Comparison of ENCODE assay signal across 8 cellular contexts in the genomic region with DNA sequence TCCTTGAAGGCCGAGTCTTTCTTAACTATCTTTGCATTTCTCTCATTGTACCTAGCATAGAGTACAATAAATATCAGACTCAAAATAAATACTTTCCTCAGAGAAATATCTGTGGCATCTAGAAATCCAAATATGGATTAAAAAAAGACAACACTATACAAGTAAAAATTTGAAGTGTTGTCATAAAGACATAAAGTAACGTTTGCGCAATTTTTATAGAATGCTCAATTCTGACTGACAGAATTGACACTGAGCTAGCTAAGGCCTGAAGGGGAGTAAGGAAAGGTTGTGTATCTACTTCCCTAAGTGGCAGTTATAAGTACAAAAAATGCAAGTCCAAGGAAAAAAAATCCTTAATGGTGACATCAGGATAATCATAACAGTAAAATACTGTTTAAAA. TPM values are rescaled to one million over a fixed set of nuclear protein-coding genes. Genes with fewer than 3 reads are reported as not detected.
DNase-seq lines count a peak whose midpoint lies in the region; ATAC-seq and TF ChIP-seq lines count a peak whose summit lies in the region.

No MANE protein-coding gene starts in this region.

- DNase-seq in A673 (ENCODE audit: low spot score), result no peak
- peak; percentile 28 for DNase-seq in HT-29 (ENCODE audit: low spot score)
- no peak for DNase-seq in brain microvascular endothelial cell
- no peak for DNase-seq in NCI-H1694 treated with DMSO at 0.1 percent for 48 hours (lab: John Stamatoyannopoulos, UW)
- DNase-seq in NCI-H128 (lab: John Stamatoyannopoulos, UW; ENCODE audit: unreplicated experiment), result no peak

- no peak for TF ChIP-seq POLR2A in GM18505 (IDR thresholded peaks at IDR 0.05; ENCODE audit: borderline replicate concordance, extremely low read depth, insufficient read depth, insufficient read length)

- H3K27me3 ChIP-seq in A673 (replicated peaks; ENCODE audit: insufficient read depth, low read depth, low read length, poor library complexity), result no peaks in the 10 kb centered on the region
- H3K27me3 ChIP-seq in brain microvascular endothelial cell (replicated peaks), result no peaks in the 10 kb centered on the region
- no peaks in the 10 kb centered on the region for H3K27me3 ChIP-seq in mucosa of rectum (ENCODE audit: control insufficient read depth in 2 of 2, insufficient read depth in 2 of 2, low read length in 2 of 2)

- TF ChIP-seq CTCF in A673 (conservative IDR thresholded peaks at IDR 0.05; ENCODE audit: low read depth, low read length), result no peak
- no peak for TF ChIP-seq CTCF in brain microvascular endothelial cell (IDR thresholded peaks at IDR 0.05; ENCODE audit: low read depth, low read length, missing control alignments)

- CTCF ChIA-PET in A673 (lab: Charles Lee), result interaction anchor here (0.6 kb wide), 1 partner anchor 113 kb away, joined by 3 read pairs; no protein-coding TSS in a partner anchor

- peak overlapping the region; percentile 87 to 96 for H3K9ac ChIP-seq in mucosa of rectum (ENCODE audit: low read depth in 1 of 2, low read length in 2 of 2)

- H3K9me3 ChIP-seq in A673 (ENCODE audit: low read depth, low read length, poor library complexity, severe bottlenecking), result no peaks in the 10 kb centered on the region
- no peaks in the 10 kb centered on the region for H3K9me3 ChIP-seq in mucosa of rectum (ENCODE audit: control insufficient read depth in 2 of 2, low read length in 2 of 2)

- ATAC-seq in GM18505 (IDR thresholded peaks at IDR 0.05; ENCODE audit: unreplicated experiment) (no peak), HG03571 (IDR thresholded peaks at IDR 0.05; ENCODE audit: unreplicated experiment) (no peak)

- peak overlapping the region; percentile 98 for H3K4me3 ChIP-seq in A673 (ENCODE audit: low read depth, low read length, poor library complexity, severe bottlenecking)
- H3K4me3 ChIP-seq in brain microvascular endothelial cell (ENCODE audit: low read depth, low read length), result peak overlapping the region; percentile 94
- H3K4me3 ChIP-seq in mucosa of rectum (ENCODE audit: low read length in 2 of 2), result peak overlapping the region; percentile 90 to 98

- in situ Hi-C loops in brain microvascular endothelial cell (cut with HindIII; ENCODE audit: low pct_ligation_motif_present, low sequenced_read_pairs), result no loop called here

- POLR2A ChIA-PET in A673 (lab: Charles Lee; ENCODE audit: low non-redundant PET), result no interaction called here

- H3K4me1 ChIP-seq in A673 (ENCODE audit: insufficient read depth, low read length, poor library complexity, severe bottlenecking), result peaks cover 9% of the 10 kb centered on the region
- H3K4me1 ChIP-seq in mucosa of rectum (ENCODE audit: control insufficient read depth in 2 of 2, insufficient read depth in 2 of 2, low read length in 2 of 2), result peaks cover 11 to 27% of the 10 kb centered on the region in 2 donors

- H3K27ac ChIP-seq in A673 (ENCODE audit: low read depth, low read length, poor library complexity, severe bottlenecking) (no peak overlapping the region), brain microvascular endothelial cell (peak overlapping the region; percentile 86), mucosa of rectum (ENCODE audit: low read depth in 2 of 2, low read length in 2 of 2) (peak overlapping the region; percentile 95 to 98)

- intact Hi-C loops in A673 (cut with micrococcal nuclease; ENCODE audit: unreplicated experiment), result no loop called here

- BruUV-seq in A673 (replicated peaks; lab: Mats Ljungman, UMichigan), result no TSS peak

- H3K36me3 ChIP-seq in A673 (ENCODE audit: insufficient read depth, low read length, poor library complexity, severe bottlenecking) (peaks cover 10% of the 10 kb centered on the region), brain microvascular endothelial cell (replicated peaks) (peaks cover under 1% of the 10 kb centered on the region), mucosa of rectum (ENCODE audit: control insufficient read depth in 2 of 2, insufficient read depth in 2 of 2, low read length in 2 of 2) (no peaks in the 10 kb centered on the region)

RNA-seq across cellular contexts. Expression of a gene that starts 1.1 kb away (rescaled TPM):
- total RNA-seq in A673 (2021), result 104 and 106 TPM in 2 replicates
- total RNA-seq in HT-29 (2014; rRNA removed; shearing (Covaris generic)), result 215 and 238 TPM in 2 replicates

RNA-seq across cellular contexts. Expression of a gene that starts 33.6 kb away (rescaled TPM):
- 32.9 and 37.2 TPM in 2 replicates for total RNA-seq in A673 (2021)
- total RNA-seq in HT-29 (2014; rRNA removed; shearing (Covaris generic)), result 22.6 and 27.5 TPM in 2 replicates

RNA-seq across cellular contexts. Expression of a gene that starts 56.8 kb away (rescaled TPM):
- 15.1 and 15.3 TPM in 2 replicates for total RNA-seq in A673 (2021)
- total RNA-seq in HT-29 (2014; rRNA removed; shearing (Covaris generic)), result 96.2 and 97.9 TPM in 2 replicates
